In genomic region chr17:41806685-41807445, GRCh38 we compare ENCODE assay signal across 17 cellular contexts. TPM values are rescaled to one million over a fixed set of nuclear protein-coding genes. Genes with fewer than 3 reads are reported as not detected.
A peak's percentile ranks its signal among the peaks of the same experiment; 100 is the strongest.
DNase-seq lines count a peak whose midpoint lies in the region; ATAC-seq and TF ChIP-seq lines count a peak whose summit lies in the region.
"Had no signal": no experiment of that assay in that cellular context is flagged by ENCODE, and none has a peak within 500 bp of the region (broad histone marks: within the 10 kb centered on the region; RNA-seq: fewer than 3 reads in every experiment).

No MANE protein-coding gene starts in this region.

- intact Hi-C loops in HCT116 (cut with micrococcal nuclease) (no loop called here), mucosa of descending colon (cut with DNase I, micrococcal nuclease) (no loop called here), testis (cut with DNase I; ENCODE audit: low total_unique reads) (no loop called here)

- H3K4me1 ChIP-seq in HCT116 (ENCODE audit: control insufficient read depth in 1 of 2, insufficient read depth in 2 of 2, low read length in 2 of 2) (peaks cover 7 to 23% of the 10 kb centered on the region in 2 experiments; a peak in 3 of 4 replicates), mucosa of descending colon (ENCODE audit: low read depth) (peaks cover 35% of the 10 kb centered on the region), testis (peaks cover 9% of the 10 kb centered on the region)

- no peaks in the 10 kb centered on the region for H3K9me3 ChIP-seq in HCT116 (ENCODE audit: control insufficient read depth in 1 of 2, insufficient read depth in 1 of 2, low read depth in 1 of 2, low read length in 2 of 2)
- H3K9me3 ChIP-seq in mucosa of descending colon = no peaks in the 10 kb centered on the region
- H3K9me3 ChIP-seq in testis = no peaks in the 10 kb centered on the region

- no peak for DNase-seq in HCT116 (ENCODE audit: low read depth, low spot score)
- DNase-seq in RWPE1 (ENCODE audit: low spot score) = no peak
- peak in 2 of 3 donors; percentile 64 to 78 for DNase-seq in mucosa of descending colon
- DNase-seq in NOMO-1 treated with DMSO at 0.1 percent for 48 hours (lab: John Stamatoyannopoulos, UW; ENCODE audit: unreplicated experiment) = no peak
- DNase-seq in effector CD4-positive, alpha-beta T cell = no peak
- no peak for DNase-seq in testis
- DNase-seq: ACHN; GOT3; NCI-H1105 treated with DMSO at 0.1 percent for 48 hours; NCI-H1694; NCI-H2081 treated with DMSO at 0.1 percent for 48 hours; NCI-H446 treated with DMSO at 0.1 percent for 48 hours; NCI-H69; NK-92 treated with Interleukin-12 subunit alpha and Interleukin-12 subunit beta, amount 100 ng/mL, for 24 hours; SHP77 treated with DMSO at 0.1 percent for 48 hours had no signal

- no peaks in the 10 kb centered on the region for H4K20me1 ChIP-seq in HCT116 (ENCODE audit: insufficient read depth)

- no peak for TF ChIP-seq RAD21 in HCT116 (IDR thresholded peaks at IDR 0.05; ENCODE audit: low read depth)

- H3K27me3 ChIP-seq in HCT116 (ENCODE audit: insufficient read depth, low read length) (no peaks in the 10 kb centered on the region), testis (no peaks in the 10 kb centered on the region)

- no peaks in the 10 kb centered on the region for H3K9me2 ChIP-seq in HCT116 (ENCODE audit: insufficient read depth)

- H3K4me3 ChIP-seq in HCT116 (replicated peaks in 1 of 2; ENCODE audit: low read depth in 1 of 2, low read length in 2 of 2) (no peak overlapping the region), mucosa of descending colon (no peak overlapping the region), testis (no peak overlapping the region)

- 90 to 92% methylated on average over 2 to 8 of the region's 8 CpGs for WGBS in testis, 2 donors

- H2AFZ ChIP-seq in HCT116 (ENCODE audit: low read depth, low read length, poor library complexity, severe bottlenecking) = no peak overlapping the region

- BruUV-seq in HCT116 (replicated peaks; lab: Mats Ljungman, UMichigan) = no TSS peak

- H3K9ac ChIP-seq in HCT116 (ENCODE audit: low read length) = no peak overlapping the region

- no peak for TF ChIP-seq CTCF in HCT116 (IDR thresholded peaks at IDR 0.05 in 2 of 3, conservative IDR thresholded peaks at IDR 0.05 in 1 of 3; ENCODE audit: borderline replicate concordance in 1 of 3, insufficient read depth in 1 of 3, low read depth in 2 of 3, low read length in 2 of 3)
- no peak for TF ChIP-seq CTCF in RWPE1 (conservative IDR thresholded peaks at IDR 0.05; ENCODE audit: low read depth)
- no peak for TF ChIP-seq CTCF in mucosa of descending colon (IDR thresholded peaks at IDR 0.05)
- TF ChIP-seq CTCF in testis (IDR thresholded peaks at IDR 0.05) = no peak

- H3K4me2 ChIP-seq in HCT116 (ENCODE audit: low read length) = no peak overlapping the region

- TF ChIP-seq POLR2A in HCT116 (IDR thresholded peaks at IDR 0.05; ENCODE audit: borderline replicate concordance, extremely low read depth, insufficient read depth, insufficient read length) (no peak), testis (IDR thresholded peaks at IDR 0.05) (no peak)

- ATAC-seq in HCT116 = no peak
- ATAC-seq in mucosa of descending colon = peak; percentile 83

- CTCF ChIA-PET in HCT116 (lab: Charles Lee) = no interaction called here
- CTCF ChIA-PET in RWPE1 (lab: Yijun Ruan, JAX) = no interaction called here

- peaks cover 10% of the 10 kb centered on the region; the same call in 1 of the 2 replicates for H3K79me2 ChIP-seq in HCT116 (ENCODE audit: insufficient read depth, low read length)

- POLR2A ChIA-PET in HCT116 (lab: Charles Lee) (interaction anchor here (1.3 kb wide), 1 partner anchor 20 kb away, joined by 3 read pairs; the partner anchor contains the start of gene JUP), RWPE1 (lab: Yijun Ruan, JAX; ENCODE audit: low non-redundant PET) (no interaction called here)

- RAD21 ChIA-PET in HCT116 (lab: Charles Lee; ENCODE audit: low non-redundant PET in 1 of 2, low total read pairs in 2 of 2, uncharacterized antibody in 2 of 2, unreplicated experiment in 2 of 2) = no interaction called here

- H3K36me3 ChIP-seq in HCT116 (ENCODE audit: control insufficient read depth in 1 of 2, insufficient read depth in 2 of 2, low read length in 2 of 2) = no peaks in the 10 kb centered on the region
- no peaks in the 10 kb centered on the region for H3K36me3 ChIP-seq in mucosa of descending colon (ENCODE audit: low read depth)
- H3K36me3 ChIP-seq in testis (ENCODE audit: low read depth, missing control alignments) = no peaks in the 10 kb centered on the region

- H3K27ac ChIP-seq in HCT116 (ENCODE audit: low read depth, low read length) = no peak overlapping the region
- peak overlapping the region; percentile 25 for H3K27ac ChIP-seq in RWPE1
- H3K27ac ChIP-seq in testis = no peak overlapping the region
- H3K27ac ChIP-seq: C4-2B had no signal

TF ChIP-seq in HCT116, 20 proteins besides CTCF, POLR2A, EP300 and RAD21:
- no peak for TF ChIP-seq ZNF274 (IDR thresholded peaks at IDR 0.05; ENCODE audit: low read depth, low read length)
- TF ChIP-seq POLR2AphosphoS5 (IDR thresholded peaks at IDR 0.05; ENCODE audit: low read depth, low read length) = 0 out of 2 replicates have a peak, but pooled peaks have one; percentile 17
TF ChIP-seq in HCT116: peak in this region for 1.

RNA-seq across cellular contexts. Expression of gene P3H4, which starts 4.9 kb away (rescaled TPM):
- 23.4 TPM for total RNA-seq in HCT116 (2021; ENCODE audit: unreplicated experiment)
- polyA plus RNA-seq in HCT116 (2012) = 17.4 and 22.0 TPM in 2 replicates
- 10 to 100 TPM; 10.7 to 14.0 (median 12.1) TPM for total RNA-seq in mucosa of descending colon
- 10 to 100 TPM in 1 of 2 donors, 1 to 10 TPM in 1; 9.9 to 13.9 TPM for total RNA-seq in testis
- 6.9 TPM for polyA plus RNA-seq in testis (ENCODE audit: insufficient read depth, low read depth, low replicate concordance)

RNA-seq across cellular contexts. Expression of gene FKBP10, which starts 5.9 kb away (rescaled TPM):
- 78.5 TPM for total RNA-seq in HCT116 (2021; ENCODE audit: unreplicated experiment)
- 70.0 and 93.6 TPM in 2 replicates for polyA plus RNA-seq in HCT116 (2012)
- total RNA-seq in mucosa of descending colon = 10 to 100 TPM in 2 of 3 donors, 1 to 10 TPM in 1; 5.7 to 32.7 (median 18.6) TPM
- total RNA-seq in testis = 10 to 100 TPM; 31.4 to 36.5 TPM
- polyA plus RNA-seq in testis (ENCODE audit: insufficient read depth, low read depth, low replicate concordance) = 37.8 TPM

RNA-seq across cellular contexts. Expression of gene JUP, which starts 20.4 kb away (rescaled TPM):
- total RNA-seq in HCT116 (2021; ENCODE audit: unreplicated experiment) (224 TPM), mucosa of descending colon (100 to 1,000 TPM; 165 to 383 (median 320) TPM), testis (10 to 100 TPM; 36.8 to 38.9 TPM)
- polyA plus RNA-seq in HCT116 (2012) = 322 and 372 TPM in 2 replicates
- polyA plus RNA-seq in testis (ENCODE audit: insufficient read depth, low read depth, low replicate concordance) = 22.5 TPM

RNA-seq across cellular contexts. Expression of gene NT5C3B, which starts 29.2 kb away (rescaled TPM):
- total RNA-seq in HCT116 (2021; ENCODE audit: unreplicated experiment) (110 TPM), mucosa of descending colon (10 to 100 TPM; 17.8 to 46.5 (median 19.1) TPM), testis (10 to 100 TPM; 61.9 to 74.3 TPM)
- 83.7 and 114 TPM in 2 replicates for polyA plus RNA-seq in HCT116 (2012)
- polyA plus RNA-seq in testis (ENCODE audit: insufficient read depth, low read depth, low replicate concordance) = 214 TPM

RNA-seq across cellular contexts. Expression of gene KLHL10, which starts 30.8 kb away (rescaled TPM):
- not detected for total RNA-seq in HCT116 (2021; ENCODE audit: unreplicated experiment)
- polyA plus RNA-seq in HCT116 (2012) = 0.04 and 0.06 TPM in 2 replicates
- total RNA-seq in mucosa of descending colon = under 1 TPM in 1 of 3 donors, not detected in 2; 0.73 TPM
- total RNA-seq in testis = 10 to 100 TPM; 31.8 to 76.3 TPM
- polyA plus RNA-seq in testis (ENCODE audit: insufficient read depth, low read depth, low replicate concordance) = 130 TPM
- total RNA-seq: OCI-LY7 had no signal

Comparison
In these comparisons a context has a peak if more than half of its experiments do, and no peak if none do; other contexts are left out.
1. DNase-seq: peak in mucosa of descending colon (2 of 3); none in HCT116 (single experiment), RWPE1 (single experiment), NOMO-1 treated with DMSO at 0.1 percent for 48 hours (single experiment), effector CD4-positive, alpha-beta T cell (single experiment) and testis (single experiment).